Comparison of ENCODE assay signal across 20 cellular contexts in the genomic region with DNA sequence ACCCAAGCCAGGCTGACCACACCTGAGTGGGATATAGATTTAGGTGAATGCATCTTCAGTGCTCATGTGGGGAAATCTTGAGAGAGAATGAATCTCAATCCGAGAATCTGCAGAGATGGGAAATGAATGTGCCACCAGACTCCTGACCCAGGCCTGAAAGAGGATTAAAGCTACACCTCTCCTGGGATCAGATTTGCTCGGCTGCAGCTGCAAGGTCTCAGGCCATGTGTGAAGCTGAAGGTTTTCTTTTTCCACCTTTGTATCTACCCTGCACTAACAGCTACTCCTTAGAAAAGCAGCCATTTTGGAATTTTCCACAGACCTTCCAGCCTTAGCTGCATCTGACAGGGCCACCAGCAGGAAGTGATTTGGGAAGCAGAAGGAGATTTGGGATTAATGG. TPM values are rescaled to one million over a fixed set of nuclear protein-coding genes. Genes with fewer than 3 reads are reported as not detected.
DNase-seq lines count a peak whose midpoint lies in the region; ATAC-seq and TF ChIP-seq lines count a peak whose summit lies in the region.
"Had no signal": no experiment of that assay in that cellular context is flagged by ENCODE, and none has a peak within 500 bp of the region (broad histone marks: within the 10 kb centered on the region; RNA-seq: fewer than 3 reads in every experiment).

No MANE protein-coding gene starts in this region.

- H3K4me1 Mint-ChIP-seq in IgD-negative memory B cell (peaks cover 12 to 14% (median 12%) of the 10 kb centered on the region in 3 donors), glutamatergic neuron (ENCODE audit: low read depth, unreplicated experiment) (peaks cover 25% of the 10 kb centered on the region), GM23338 (peaks cover 16% of the 10 kb centered on the region)
- H3K4me1 Mint-ChIP-seq in activated CD8-positive, alpha-beta T cell treated with anti-CD3 and anti-CD28 coated beads, Interleukin-2, amount 10 ng/mL, durations not matched to agents 7 days and 5 days (ENCODE audit: low read depth): peaks cover 6% of the 10 kb centered on the region

- peaks cover 25% of the 10 kb centered on the region for H4K20me1 ChIP-seq in BLaER1
- H4K20me1 ChIP-seq in GM23338 (replicated peaks; ENCODE audit: insufficient read depth): no peaks in the 10 kb centered on the region

- H3K27ac ChIP-seq in BLaER1: no peak overlapping the region
- no peak overlapping the region for H3K27ac ChIP-seq in GM23338 (ENCODE audit: low read depth)
- H3K27ac ChIP-seq: PC-9 had no signal

- no peaks in the 10 kb centered on the region for H3K27me3 ChIP-seq in BLaER1
- no peaks in the 10 kb centered on the region for H3K27me3 ChIP-seq in GM23338 (ENCODE audit: insufficient read depth)

- H3K4me2 ChIP-seq in BLaER1: peak overlapping the region; percentile 55
- no peak overlapping the region for H3K4me2 ChIP-seq in GM23338
- H3K4me2 ChIP-seq: PC-9 had no signal

- H3K9me3 Mint-ChIP-seq in IgD-negative memory B cell: no peaks in the 10 kb centered on the region
- no peaks in the 10 kb centered on the region for H3K9me3 Mint-ChIP-seq in activated CD8-positive, alpha-beta T cell treated with anti-CD3 and anti-CD28 coated beads, Interleukin-2, amount 10 ng/mL, durations not matched to agents 7 days and 5 days (ENCODE audit: insufficient read depth)
- H3K9me3 Mint-ChIP-seq in glutamatergic neuron (ENCODE audit: unreplicated experiment): peaks cover 2% of the 10 kb centered on the region
- no peaks in the 10 kb centered on the region for H3K9me3 Mint-ChIP-seq in GM23338
- H3K9me3 Mint-ChIP-seq: CD4-positive, alpha-beta T cell had no signal

- no peak overlapping the region for H2AFZ ChIP-seq in GM23338
- H2AFZ ChIP-seq: PC-9 had no signal

- no peaks in the 10 kb centered on the region for H3K9me3 ChIP-seq in BLaER1

- H3K36me3 Mint-ChIP-seq in IgD-negative memory B cell: peaks cover 6% of the 10 kb centered on the region
- peaks cover 66% of the 10 kb centered on the region for H3K36me3 Mint-ChIP-seq in activated CD8-positive, alpha-beta T cell treated with anti-CD3 and anti-CD28 coated beads, Interleukin-2, amount 10 ng/mL, durations not matched to agents 7 days and 5 days (ENCODE audit: low read depth)
- H3K36me3 Mint-ChIP-seq in glutamatergic neuron (ENCODE audit: unreplicated experiment): no peaks in the 10 kb centered on the region
- H3K36me3 Mint-ChIP-seq in GM23338 (ENCODE audit: low read depth): peaks cover 78% of the 10 kb centered on the region

- TF ChIP-seq CTCF in glutamatergic neuron (IDR thresholded peaks at IDR 0.05; ENCODE audit: partially characterized antibody, unreplicated experiment): no peak
- TF ChIP-seq CTCF in GM23338 (conservative IDR thresholded peaks at IDR 0.05; ENCODE audit: low read depth in 2 of 2): no peak

- H3F3A ChIP-seq in GM23338 (replicated peaks; ENCODE audit: low read depth): no peaks in the 10 kb centered on the region

- H3K9ac ChIP-seq in BLaER1: no peak overlapping the region

- ATAC-seq in activated CD8-positive, alpha-beta T cell treated with anti-CD3 and anti-CD28 coated beads, Interleukin-2, amount 10 ng/mL, durations not matched to agents 7 days and 5 days: no peak
- ATAC-seq in GM23338: no peak

- CTCF ChIA-PET in activated CD8-positive, alpha-beta T cell treated with anti-CD3 and anti-CD28 coated beads, Interleukin-2, amount 10 ng/mL, durations not matched to agents 7 days and 5 days (lab: Charles Lee): interaction anchor here (0.8 to 1.9 kb wide), 9 partner anchors 15 to 252 kb away, joined by 3 to 9 read pairs (median 4); a partner anchor contains a TSS

- H3K79me2 ChIP-seq in GM23338 (replicated peaks; ENCODE audit: insufficient read depth): no peaks in the 10 kb centered on the region

- H3K9me2 ChIP-seq in GM23338 (ENCODE audit: insufficient read depth): no peaks in the 10 kb centered on the region

- DNase-seq in activated CD8-positive, alpha-beta T cell treated with anti-CD3 and anti-CD28 coated beads, Interleukin-2, amount 10 ng/mL, durations not matched to agents 7 days and 5 days: no peak
- no peak for DNase-seq in glutamatergic neuron
- DNase-seq in stimulated activated CD4-positive, alpha-beta T cell treated with anti-CD3 and anti-CD28 coated beads, Interleukin-4, amount 100 ng/mL, for 24 hours: no peak
- DNase-seq in GM23338 (ENCODE audit: low spot score): no peak
- DNase-seq in NCI-H748 treated with DMSO at 0.1 percent for 48 hours (lab: John Stamatoyannopoulos, UW): no peak
- DNase-seq in activated CD4-positive, alpha-beta T cell treated with anti-CD3 and anti-CD28 coated beads, Interleukin-2, amount 50 U/mL, for 1 hour: no peak
- DNase-seq: AML-193; CD4-positive, alpha-beta T cell; DND-41; GDM1; KBM-7; NCI-H1048; NCI-H146; NCI-H2081 treated with DMSO at 0.1 percent for 48 hours; NCI-H526; PC-9 had no signal

- H3K4me3 Mint-ChIP-seq in IgD-negative memory B cell: no peak overlapping the region
- H3K4me3 Mint-ChIP-seq in activated CD8-positive, alpha-beta T cell treated with anti-CD3 and anti-CD28 coated beads, Interleukin-2, amount 10 ng/mL, durations not matched to agents 7 days and 5 days: no peak overlapping the region
- H3K4me3 Mint-ChIP-seq in glutamatergic neuron (ENCODE audit: unreplicated experiment): no peak overlapping the region
- H3K4me3 Mint-ChIP-seq in GM23338: no peak overlapping the region
- H3K4me3 Mint-ChIP-seq: CD4-positive, alpha-beta T cell had no signal

- H3K36me3 ChIP-seq in BLaER1: peaks cover 93% of the 10 kb centered on the region
- H3K36me3 ChIP-seq in GM23338 (ENCODE audit: insufficient read depth): peaks cover 22% of the 10 kb centered on the region

- no peaks in the 10 kb centered on the region for H3K27me3 Mint-ChIP-seq in IgD-negative memory B cell
- no peaks in the 10 kb centered on the region for H3K27me3 Mint-ChIP-seq in activated CD8-positive, alpha-beta T cell treated with anti-CD3 and anti-CD28 coated beads, Interleukin-2, amount 10 ng/mL, durations not matched to agents 7 days and 5 days (ENCODE audit: low read depth)
- peaks cover 2% of the 10 kb centered on the region for H3K27me3 Mint-ChIP-seq in glutamatergic neuron (ENCODE audit: unreplicated experiment)
- peaks cover 3% of the 10 kb centered on the region for H3K27me3 Mint-ChIP-seq in GM23338 (ENCODE audit: insufficient read depth, low read depth, poor library complexity)
- H3K27me3 Mint-ChIP-seq: CD4-positive, alpha-beta T cell had no signal

- POLR2A ChIA-PET in activated CD8-positive, alpha-beta T cell treated with anti-CD3 and anti-CD28 coated beads, Interleukin-2, amount 10 ng/mL, durations not matched to agents 7 days and 5 days (lab: Charles Lee): no interaction called here

- peak overlapping the region; percentile 47 to 67 (median 63) for H3K27ac Mint-ChIP-seq in IgD-negative memory B cell
- H3K27ac Mint-ChIP-seq in activated CD8-positive, alpha-beta T cell treated with anti-CD3 and anti-CD28 coated beads, Interleukin-2, amount 10 ng/mL, durations not matched to agents 7 days and 5 days: peak overlapping the region; percentile 5
- H3K27ac Mint-ChIP-seq in glutamatergic neuron (ENCODE audit: unreplicated experiment): peak overlapping the region; percentile 6
- no peak overlapping the region for H3K27ac Mint-ChIP-seq in GM23338
- H3K27ac Mint-ChIP-seq: CD4-positive, alpha-beta T cell had no signal

- H3K4me3 ChIP-seq in BLaER1: no peak overlapping the region
- no peak overlapping the region for H3K4me3 ChIP-seq in GM23338
- H3K4me3 ChIP-seq: PC-9 had no signal

- H3K4me1 ChIP-seq in BLaER1 (peaks cover 93% of the 10 kb centered on the region), GM23338 (ENCODE audit: insufficient read depth) (peaks cover 6% of the 10 kb centered on the region; the same call in 1 of the 2 replicates)

TF ChIP-seq in GM23338, 12 proteins besides CTCF, POLR2A, EP300 and RAD21 (continues in another document):
- no peak for TF ChIP-seq JUNB (IDR thresholded peaks at IDR 0.05; ENCODE audit: unreplicated experiment)

RNA-seq across cellular contexts. Expression of a gene that starts 18.3 kb away (rescaled TPM):
- polyA plus RNA-seq in IgD-negative memory B cell (0.16 TPM), GM23338 (2016; fragmentation: Nextera tagmentation; extraction: Ambion mirVana) (5.8 and 5.9 TPM in 2 replicates)
- under 1 TPM; 0.47 to 0.66 TPM for total RNA-seq in activated CD8-positive, alpha-beta T cell treated with anti-CD3 and anti-CD28 coated beads, Interleukin-2, amount 10 ng/mL, durations not matched to agents 7 days and 5 days
- total RNA-seq in glutamatergic neuron (ENCODE audit: unreplicated experiment): 1.5 TPM
- 6.6 and 9.1 TPM in 2 replicates for total RNA-seq in GM23338 (2014; rRNA removed; shearing (Covaris generic))

RNA-seq across cellular contexts. Expression of a gene that starts 27.6 kb away (rescaled TPM):
- polyA plus RNA-seq in IgD-negative memory B cell: not detected
- not detected for total RNA-seq in activated CD8-positive, alpha-beta T cell treated with anti-CD3 and anti-CD28 coated beads, Interleukin-2, amount 10 ng/mL, durations not matched to agents 7 days and 5 days
- total RNA-seq in glutamatergic neuron (ENCODE audit: unreplicated experiment): not detected
- 1.2 and 2.8 TPM in 2 replicates for total RNA-seq in GM23338 (2014; rRNA removed; shearing (Covaris generic))
- 2.0 and 2.4 TPM in 2 replicates for polyA plus RNA-seq in GM23338 (2016; fragmentation: Nextera tagmentation; extraction: Ambion mirVana)
- total RNA-seq: CD4-positive, alpha-beta T cell; H4; M059J had no signal

RNA-seq across cellular contexts. Expression of a gene that starts 36.1 kb away (rescaled TPM):
- polyA plus RNA-seq in IgD-negative memory B cell (not detected), GM23338 (2016; fragmentation: Nextera tagmentation; extraction: Ambion mirVana) (0.66 TPM in 1 of 2 replicates, not detected in the other)
- not detected for total RNA-seq in activated CD8-positive, alpha-beta T cell treated with anti-CD3 and anti-CD28 coated beads, Interleukin-2, amount 10 ng/mL, durations not matched to agents 7 days and 5 days
- total RNA-seq in glutamatergic neuron (ENCODE audit: unreplicated experiment): not detected
- total RNA-seq in GM23338 (2014; rRNA removed; shearing (Covaris generic)): 0.49 TPM in 1 of 2 replicates, not detected in the other
- total RNA-seq: CD4-positive, alpha-beta T cell; H4; M059J; PC-9 had no signal

RNA-seq across cellular contexts. Expression of a gene that starts 43.9 kb away (rescaled TPM):
- polyA plus RNA-seq in IgD-negative memory B cell (3.9 TPM), GM23338 (2016; fragmentation: Nextera tagmentation; extraction: Ambion mirVana) (7.4 and 8.2 TPM in 2 replicates)
- 10 to 100 TPM in 1 of 2 experiments, 1 to 10 TPM in 1; 7.8 to 12.3 TPM for total RNA-seq in activated CD8-positive, alpha-beta T cell treated with anti-CD3 and anti-CD28 coated beads, Interleukin-2, amount 10 ng/mL, durations not matched to agents 7 days and 5 days
- 10.0 TPM for total RNA-seq in glutamatergic neuron (ENCODE audit: unreplicated experiment)
- 10.6 and 14.9 TPM in 2 replicates for total RNA-seq in GM23338 (2014; rRNA removed; shearing (Covaris generic))
